Comparison of ENCODE assay signal across 8 cellular contexts in the genomic region with DNA sequence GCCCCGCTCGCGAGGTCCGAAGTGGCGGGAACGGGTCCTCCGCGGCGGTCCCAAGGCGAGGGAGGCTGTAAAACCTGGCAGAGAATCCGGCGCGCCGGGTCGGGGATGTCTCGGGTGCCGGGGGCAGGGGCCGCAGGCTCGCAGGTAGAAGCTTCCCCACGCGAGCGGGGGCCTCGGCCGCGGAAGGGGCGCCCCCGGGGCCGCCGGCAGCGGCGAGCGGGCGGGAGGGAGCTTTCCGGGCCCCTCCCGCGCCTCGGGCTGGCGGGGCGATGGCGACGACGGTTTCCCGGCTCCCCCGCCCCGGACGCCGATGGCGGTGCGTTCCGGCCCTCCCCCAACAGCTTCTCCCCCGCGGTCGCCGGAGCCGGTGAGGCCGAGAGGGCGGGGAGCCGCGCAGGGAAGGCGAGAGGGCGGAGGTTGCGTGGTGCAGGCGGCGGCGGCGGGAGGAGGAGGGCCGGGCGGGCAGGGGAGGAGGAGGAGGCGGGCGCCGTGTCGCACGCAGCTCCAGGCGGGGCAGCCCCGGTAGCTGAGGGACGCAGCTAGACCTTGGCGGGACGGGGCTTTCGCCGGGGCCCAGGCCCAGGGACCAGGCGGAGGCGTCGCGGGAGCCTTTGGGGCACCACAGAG. TPM values are rescaled to one million over a fixed set of nuclear protein-coding genes. Genes with fewer than 3 reads are reported as not detected.
DNase-seq lines count a peak whose midpoint lies in the region; ATAC-seq and TF ChIP-seq lines count a peak whose summit lies in the region.

A gene (plus strand): TSS at position 507 of the 627 bp plus-strand sequence. CDS start 31,220 bp downstream, outside the sequence.

- peaks cover 0 to 9% of the 10 kb centered on the region in 2 donors for H3K36me3 Mint-ChIP-seq in CD4-positive, alpha-beta memory T cell

- no peaks in the 10 kb centered on the region for H3K9me3 ChIP-seq in CD4-positive, alpha-beta memory T cell (ENCODE audit: control insufficient read depth in 1 of 2, low read length in 2 of 2)
- H3K9me3 ChIP-seq in NT2/D1 (ENCODE audit: insufficient read depth, low read length), result no peaks in the 10 kb centered on the region
- H3K9me3 ChIP-seq in muscle layer of colon (ENCODE audit: low read length), result no peaks in the 10 kb centered on the region

- H3K9me3 Mint-ChIP-seq in CD4-positive, alpha-beta memory T cell, result no peaks in the 10 kb centered on the region

- H3K4me3 ChIP-seq in CD4-positive, alpha-beta memory T cell (ENCODE audit: low read length in 2 of 2), result peak within 1 kb of the TSS; percentile 67 to 89
- H3K4me3 ChIP-seq in NT2/D1 (ENCODE audit: insufficient read length, low read depth) (peak within 1 kb of the TSS; percentile 75), muscle layer of colon (ENCODE audit: low read depth in 1 of 2, low read length in 2 of 2) (peak within 1 kb of the TSS; percentile 75 to 81)

- POLR2A ChIA-PET in CD4-positive, alpha-beta memory T cell (lab: Charles Lee; ENCODE audit: partially characterized antibody), result interaction anchor here (0.5 to 2.4 kb wide), 28 partner anchors 9 to 450 kb away, joined by 3 to 26 read pairs (median 6); a partner anchor contains a TSS

- CTCF ChIA-PET in CD4-positive, alpha-beta memory T cell (lab: Charles Lee; ENCODE audit: partially characterized antibody), result interaction anchor here (0.6 to 1.8 kb wide), 6 partner anchors 11 to 268 kb away, joined by 3 to 9 read pairs (median 5); no protein-coding TSS in a partner anchor

- H3K27ac ChIP-seq in CD4-positive, alpha-beta memory T cell (ENCODE audit: low read depth, low read length), result peak within 1 kb of the TSS; percentile 89
- H3K27ac ChIP-seq in muscle layer of colon (ENCODE audit: low read depth, low read length), result peak within 1 kb of the TSS; percentile 98

- no peaks in the 10 kb centered on the region for H3K27me3 ChIP-seq in CD4-positive, alpha-beta memory T cell (ENCODE audit: insufficient read depth, low read length)
- H3K27me3 ChIP-seq in NT2/D1 (ENCODE audit: insufficient read depth, insufficient read length), result no peaks in the 10 kb centered on the region
- H3K27me3 ChIP-seq in muscle layer of colon (ENCODE audit: control insufficient read depth in 1 of 2, insufficient read depth in 2 of 2, low read length in 2 of 2), result no peaks in the 10 kb centered on the region

- H3K9ac ChIP-seq in NT2/D1 (ENCODE audit: insufficient read length, low read depth) (peak within 1 kb of the TSS; percentile 90), muscle layer of colon (ENCODE audit: low read length) (peak within 1 kb of the TSS; percentile 88)

- peaks cover 45% of the 10 kb centered on the region for H3K4me1 ChIP-seq in CD4-positive, alpha-beta memory T cell (ENCODE audit: insufficient read depth, low read length)
- no peaks in the 10 kb centered on the region for H3K4me1 ChIP-seq in NT2/D1 (ENCODE audit: insufficient read depth, insufficient read length)
- peaks cover 28% of the 10 kb centered on the region for H3K4me1 ChIP-seq in muscle layer of colon (ENCODE audit: insufficient read depth, low read length)

- peak within 1 kb of the TSS; percentile 91 to 96 (median 94) for H3K27ac Mint-ChIP-seq in CD4-positive, alpha-beta memory T cell

- H3K27me3 Mint-ChIP-seq in CD4-positive, alpha-beta memory T cell, result no peaks in the 10 kb centered on the region

- DNase-seq in CD4-positive, alpha-beta memory T cell, result peak; percentile 84 to 89 (median 85)
- DNase-seq in NT2/D1 (ENCODE audit: low read depth, low spot score) (peak; percentile 59), activated T-cell treated with anti-CD3 and anti-CD28 coated beads for 48 hours (ENCODE audit: low read depth) (peak; percentile 78), erythroblast (lab: John Stamatoyannopoulos, UW) (peak; percentile 85 to 93)
- DNase-seq in stimulated activated CD8-positive, alpha-beta memory T cell treated with anti-CD3 and anti-CD28 coated beads, Interleukin-7, amount 100 ng/mL, for 4 hours (ENCODE audit: low read depth in 2 of 2), result peak; percentile 75 to 85

- H3K4me1 Mint-ChIP-seq in CD4-positive, alpha-beta memory T cell, result peaks cover 41 to 59% (median 47%) of the 10 kb centered on the region in 4 donors

- intact Hi-C loops in CD4-positive, alpha-beta memory T cell (cut with micrococcal nuclease), result loop anchor here (1.0 to 5.0 kb wide), 6 partner anchors 39 to 284 kb away; a partner anchor contains a TSS

- ATAC-seq in GM19395 (IDR thresholded peaks at IDR 0.05; ENCODE audit: unreplicated experiment) (peak; percentile 70), HG03521 (IDR thresholded peaks at IDR 0.05; ENCODE audit: unreplicated experiment) (peak; percentile 56)

- H3K4me3 Mint-ChIP-seq in CD4-positive, alpha-beta memory T cell, result peak within 1 kb of the TSS; percentile 88 to 95 (median 91)

- no peaks in the 10 kb centered on the region for H3K36me3 ChIP-seq in CD4-positive, alpha-beta memory T cell (ENCODE audit: insufficient read depth, low read length)
- H3K36me3 ChIP-seq in NT2/D1 (ENCODE audit: insufficient read depth, insufficient read length, low read length) (peaks cover 5% of the 10 kb centered on the region), muscle layer of colon (ENCODE audit: insufficient read depth, low read length) (no peaks in the 10 kb centered on the region)

- TF ChIP-seq POLR2A in erythroblast (IDR thresholded peaks at IDR 0.05; ENCODE audit: low read length), result no peak

RNA-seq across cellular contexts. Expression of the gene that starts here (rescaled TPM):
- total RNA-seq in CD4-positive, alpha-beta memory T cell, result 10 to 100 TPM; 65.6 to 66.8 TPM
- 10 to 100 TPM; 45.3 to 65.7 TPM for polyA plus RNA-seq in CD4-positive, alpha-beta memory T cell

Comparison
In these comparisons a context has a peak if more than half of its experiments do, and no peak if none do; other contexts are left out.
1. Peak in every context shown above with its lines: DNase-seq, ATAC-seq, H3K4me3 ChIP-seq and H3K27ac ChIP-seq.